11 cellular contexts compared by ENCODE assay signal in the genomic region with DNA sequence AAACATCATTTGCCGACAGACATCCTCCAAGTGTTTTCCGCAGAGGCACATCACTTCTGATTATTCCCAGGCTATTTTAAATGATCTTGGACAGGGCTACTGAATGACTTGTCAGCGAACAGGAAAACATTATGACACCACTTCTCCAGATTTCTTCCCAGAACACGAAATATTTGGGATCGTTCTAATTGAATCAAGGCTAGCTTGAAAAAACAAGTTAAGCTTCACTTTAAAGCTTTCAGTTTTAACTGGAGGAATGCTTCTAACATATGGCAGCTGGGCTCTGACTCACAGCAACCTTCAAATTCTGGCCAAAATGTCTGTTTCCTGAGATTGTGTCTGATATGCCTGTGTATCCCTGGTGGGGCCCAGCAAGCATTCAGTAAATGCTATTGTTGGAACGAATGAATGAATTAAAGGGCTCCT.
A peak's percentile ranks its signal among the peaks of the same experiment; 100 is the strongest.
DNase-seq lines count a peak whose midpoint lies in the region; ATAC-seq, FAIRE-seq and TF ChIP-seq lines count a peak whose summit lies in the region.
"Had no signal": no experiment of that assay in that cellular context is flagged by ENCODE, and none has a peak within 500 bp of the region (broad histone marks: within the 10 kb centered on the region; RNA-seq: fewer than 3 reads in every experiment).

No MANE protein-coding gene starts in this region.

- H3K9me1 ChIP-seq in endothelial cell of umbilical vein (replicated peaks; ENCODE audit: control insufficient read depth, extremely low read depth, insufficient read depth, low read length): no peaks in the 10 kb centered on the region

- no peak overlapping the region for H2BK12ac ChIP-seq in mesenchymal stem cell (ENCODE audit: low read length in 2 of 2)

- no peaks in the 10 kb centered on the region for H3K79me2 ChIP-seq in endothelial cell of umbilical vein (ENCODE audit: control insufficient read depth, insufficient read depth, low read length)

- H3K36me3 ChIP-seq in endothelial cell of umbilical vein (ENCODE audit: control insufficient read depth in 2 of 2, extremely low read depth in 1 of 2, insufficient read depth in 2 of 2, low read length in 2 of 2) (no peaks in the 10 kb centered on the region), mesenchymal stem cell (ENCODE audit: control insufficient read depth in 1 of 2, insufficient read depth in 2 of 2, low read depth in 1 of 2, low read length in 2 of 2) (no peaks in the 10 kb centered on the region), vagina (no peaks in the 10 kb centered on the region)
- H3K36me3 ChIP-seq: SJSA1, transverse colon had no signal

- DNase-seq in Right ventricle myocardium inferior (ENCODE audit: missing footprints): no peak
- DNase-seq in cardiac septum (ENCODE audit: low spot score): no peak
- peak; percentile 99 for DNase-seq in endothelial cell of umbilical vein (ENCODE audit: low read depth, low spot score)
- DNase-seq in mesenchymal stem cell: peak; percentile 59
- no peak for DNase-seq in vagina (ENCODE audit: extremely low spot score in 2 of 2)
- DNase-seq in COLO668 (lab: John Stamatoyannopoulos, UW; ENCODE audit: unreplicated experiment): no peak
- no peak for DNase-seq in NCI-H510A (lab: John Stamatoyannopoulos, UW)
- DNase-seq: NCI-H2171 treated with DMSO at 0.1 percent for 48 hours, transverse colon had no signal

- no peak overlapping the region for H2AK5ac ChIP-seq in mesenchymal stem cell (ENCODE audit: low read length, severe bottlenecking)

- no peak overlapping the region for H3K4ac ChIP-seq in mesenchymal stem cell (ENCODE audit: low read depth in 1 of 2, low read length in 2 of 2)

- POLR2A ChIA-PET in endothelial cell of umbilical vein (lab: Charles Lee): interaction anchor here (0.6 to 1.5 kb wide), 6 partner anchors 11 to 268 kb away, joined by 3 to 9 read pairs (median 4); no protein-coding TSS in a partner anchor

- WGBS in mesenchymal stem cell: 52% methylated on average over 5 of the region's 6 CpGs

- H4K8ac ChIP-seq in mesenchymal stem cell (ENCODE audit: low read length): no peak overlapping the region

- H3K9me3 ChIP-seq in endothelial cell of umbilical vein (replicated peaks; ENCODE audit: control insufficient read depth, insufficient read depth, low read length) (no peaks in the 10 kb centered on the region), mesenchymal stem cell (ENCODE audit: control insufficient read depth, low read length) (no peaks in the 10 kb centered on the region), vagina (no peaks in the 10 kb centered on the region)
- H3K9me3 ChIP-seq: SJSA1, transverse colon had no signal

- no peak overlapping the region for H2BK15ac ChIP-seq in mesenchymal stem cell (ENCODE audit: low read depth, poor library complexity, severe bottlenecking)

- H3K4me1 ChIP-seq in endothelial cell of umbilical vein (ENCODE audit: control insufficient read depth, extremely low read depth, insufficient read depth, low read length): peaks cover 27% of the 10 kb centered on the region
- no peaks in the 10 kb centered on the region for H3K4me1 ChIP-seq in mesenchymal stem cell (ENCODE audit: control insufficient read depth, insufficient read depth, low read depth, low read length)
- H3K4me1 ChIP-seq in vagina: peaks cover 13% of the 10 kb centered on the region
- H3K4me1 ChIP-seq: SJSA1, transverse colon had no signal

- H2AFZ ChIP-seq in endothelial cell of umbilical vein (ENCODE audit: low read depth, low read length): no peak overlapping the region
- no peak overlapping the region for H2AFZ ChIP-seq in mesenchymal stem cell (ENCODE audit: low read depth, low read length)

- ATAC-seq in Right ventricle myocardium inferior (peak; percentile 83), HG03025 (IDR thresholded peaks at IDR 0.05; ENCODE audit: low FRiP score, unreplicated experiment) (no peak)

- TF ChIP-seq POLR2A in endothelial cell of umbilical vein (IDR thresholded peaks at IDR 0.05; ENCODE audit: low read depth, low read length) (peak; percentile 29), vagina (IDR thresholded peaks at IDR 0.05) (no peak)

- no peaks in the 10 kb centered on the region for H4K20me1 ChIP-seq in endothelial cell of umbilical vein (replicated peaks; ENCODE audit: control insufficient read depth, extremely low read depth, insufficient read depth, low read length)

- H3K27ac ChIP-seq in endothelial cell of umbilical vein (ENCODE audit: insufficient read depth, low read depth, low read length) (peak overlapping the region; percentile 97), mesenchymal stem cell (ENCODE audit: low read length, poor library complexity, severe bottlenecking) (no peak overlapping the region), vagina (peak overlapping the region; percentile 18)
- H3K27ac ChIP-seq: SJSA1 had no signal

- no peak for TF ChIP-seq CTCF in endothelial cell of umbilical vein (IDR thresholded peaks at IDR 0.05; ENCODE audit: extremely low read depth in 1 of 2, insufficient read depth in 1 of 2, low read depth in 1 of 2, low read length in 2 of 2)
- TF ChIP-seq CTCF in vagina (IDR thresholded peaks at IDR 0.05): no peak

- H3K27me3 ChIP-seq in endothelial cell of umbilical vein (ENCODE audit: control insufficient read depth in 2 of 2, insufficient read depth in 2 of 2, low read length in 2 of 2): no peaks in the 10 kb centered on the region
- peaks cover 0 to 12% of the 10 kb centered on the region in 2 experiments for H3K27me3 ChIP-seq in mesenchymal stem cell (ENCODE audit: control insufficient read depth in 1 of 2, insufficient read depth in 1 of 2, low read length in 2 of 2)
- no peaks in the 10 kb centered on the region for H3K27me3 ChIP-seq in vagina
- H3K27me3 ChIP-seq: SJSA1, transverse colon had no signal

- no peak overlapping the region for H4K91ac ChIP-seq in mesenchymal stem cell (ENCODE audit: low read length)

- no peaks in the 10 kb centered on the region for H3K79me1 ChIP-seq in mesenchymal stem cell (replicated peaks; ENCODE audit: low read length, poor library complexity, severe bottlenecking)

- no peak overlapping the region for H3K18ac ChIP-seq in mesenchymal stem cell (ENCODE audit: low read depth in 1 of 2, low read length in 2 of 2)

- peak; percentile 95 for FAIRE-seq in endothelial cell of umbilical vein (lab: Jason Lieb, UNC)

- H2BK5ac ChIP-seq in mesenchymal stem cell (ENCODE audit: low read depth, low read length, poor library complexity, severe bottlenecking): no peak overlapping the region

- no peak overlapping the region for H3K14ac ChIP-seq in mesenchymal stem cell (ENCODE audit: low read length in 2 of 2)

- no TSS peak for BruUV-seq in endothelial cell of umbilical vein (replicated peaks; lab: Mats Ljungman, UMichigan)

- H3K23ac ChIP-seq in mesenchymal stem cell (ENCODE audit: low read length in 2 of 2): no peak overlapping the region

- H3K4me2 ChIP-seq in endothelial cell of umbilical vein (ENCODE audit: insufficient read depth, low read length) (peak overlapping the region; percentile 98), mesenchymal stem cell (ENCODE audit: low read length, poor library complexity, severe bottlenecking) (no peak overlapping the region)

- intact Hi-C loops in Right ventricle myocardium inferior (cut with DNase I): no loop called here
- intact Hi-C loops in cardiac septum (cut with DNase I): no loop called here
- intact Hi-C loops in endothelial cell of umbilical vein (cut with micrococcal nuclease): loop anchor here (1.0 to 2.0 kb wide), 9 partner anchors 8 to 429 kb away; no protein-coding TSS in a partner anchor
- intact Hi-C loops in vagina (cut with DNase I): no loop called here

- dilution Hi-C loops in endothelial cell of umbilical vein (cut with MboI; ENCODE audit: extremely low pct_ligation_motif_present, low sequenced_read_pairs): no loop called here

- CTCF ChIA-PET in endothelial cell of umbilical vein (lab: Charles Lee): interaction anchor here (0.9 to 2.7 kb wide), 16 partner anchors 12 to 1228 kb away, joined by 3 to 26 read pairs (median 5); a partner anchor contains a TSS

- H3K4me3 ChIP-seq in endothelial cell of umbilical vein (replicated peaks in 1 of 3; ENCODE audit: insufficient read depth in 1 of 3, low read depth in 1 of 3, low read length in 3 of 3) (peak overlapping the region in 2 of 3 experiments; percentile 60 to 77), mesenchymal stem cell (ENCODE audit: insufficient read depth in 1 of 2, low read depth in 1 of 2, low read length in 2 of 2) (peak overlapping the region in 1 of 2 experiments; percentile 65), vagina (peak overlapping the region in 1 of 2 donors; percentile 10)
- H3K4me3 ChIP-seq: SJSA1, transverse colon had no signal

- no peak overlapping the region for H2BK120ac ChIP-seq in mesenchymal stem cell (ENCODE audit: low read depth, low read length)

- peak overlapping the region; percentile 91 for H3K9ac ChIP-seq in endothelial cell of umbilical vein (replicated peaks; ENCODE audit: extremely low read depth, insufficient read depth, low read length)
- H3K9ac ChIP-seq in mesenchymal stem cell (ENCODE audit: low read length): peak overlapping the region; percentile 76

TF ChIP-seq in endothelial cell of umbilical vein, 7 proteins besides CTCF, POLR2A, EP300 and RAD21:
- TF ChIP-seq, protein P1, sequence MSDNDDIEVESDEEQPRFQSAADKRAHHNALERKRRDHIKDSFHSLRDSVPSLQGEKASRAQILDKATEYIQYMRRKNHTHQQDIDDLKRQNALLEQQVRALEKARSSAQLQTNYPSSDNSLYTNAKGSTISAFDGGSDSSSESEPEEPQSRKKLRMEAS (IDR thresholded peaks at IDR 0.05; ENCODE audit: insufficient read depth, insufficient read length): no peak
- TF ChIP-seq POLR2AphosphoS5 (IDR thresholded peaks at IDR 0.05; ENCODE audit: insufficient read depth, low read depth, low read length) (peak; percentile 74), FOS (IDR thresholded peaks at IDR 0.05; ENCODE audit: borderline replicate concordance, insufficient read depth, low read length) (peak; percentile 86), MYC (IDR thresholded peaks at IDR 0.05; ENCODE audit: low read depth, low read length) (no peak), GATA2 (IDR thresholded peaks at IDR 0.05; ENCODE audit: insufficient read depth, insufficient read length, low read depth, low read length) (peak; percentile 96), JUN (IDR thresholded peaks at IDR 0.05; ENCODE audit: borderline replicate concordance, insufficient read depth, insufficient read length, low read depth) (peak; percentile 87)

Comparison
In these comparisons a context has a peak if more than half of its experiments do, and no peak if none do; other contexts are left out.
1. DNase-seq: peak in endothelial cell of umbilical vein (single experiment) and mesenchymal stem cell (single experiment); none in Right ventricle myocardium inferior (single experiment), cardiac septum (single experiment), vagina (0 of 2), COLO668 (single experiment) and NCI-H510A (single experiment).